Comparison of ENCODE assay signal across 12 cellular contexts in the genomic region with DNA sequence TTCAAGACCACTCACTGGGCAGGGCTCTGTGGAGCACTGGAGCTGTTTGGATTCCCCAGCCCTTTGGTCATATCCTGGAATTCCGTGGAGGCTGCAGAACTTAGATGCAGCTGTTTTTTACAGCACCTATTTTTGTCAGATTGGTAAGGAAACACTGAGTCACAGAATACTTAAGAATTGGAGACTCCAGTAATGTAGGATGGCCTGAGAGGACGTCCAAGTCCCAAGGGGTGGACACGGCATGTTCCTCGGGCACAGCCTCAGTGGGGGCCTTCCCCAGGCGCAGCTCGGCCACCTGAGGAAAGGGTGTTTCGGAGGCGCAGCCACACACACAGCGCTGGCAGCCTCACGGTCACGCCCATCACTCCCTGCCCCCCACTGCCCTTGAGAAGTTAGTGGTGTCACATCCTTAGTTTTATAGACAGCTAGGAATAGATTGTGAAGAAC. TPM values are rescaled to one million over a fixed set of nuclear protein-coding genes. Genes with fewer than 3 reads are reported as not detected.
A peak's percentile ranks its signal among the peaks of the same experiment; 100 is the strongest.
DNase-seq lines count a peak whose midpoint lies in the region; ATAC-seq and TF ChIP-seq lines count a peak whose summit lies in the region.
"Had no signal": no experiment of that assay in that cellular context is flagged by ENCODE, and none has a peak within 500 bp of the region (broad histone marks: within the 10 kb centered on the region; RNA-seq: fewer than 3 reads in every experiment).

No MANE protein-coding gene starts in this region.

- H3K36me3 Mint-ChIP-seq in WTC11 = peaks cover 9% of the 10 kb centered on the region; the same call in 1 of the 2 replicates
- H3K36me3 Mint-ChIP-seq: activated naive CD8-positive, alpha-beta T cell treated with anti-CD3 and anti-CD28 coated beads, Interleukin-2, amount 10 ng/mL, durations not matched to agents 7 days and 5 days had no signal

- intact Hi-C loops in heart right ventricle (cut with DNase I) = loop anchor here in 1 of 10 donors (5.0 kb wide), 1 partner anchor 49 kb away; no protein-coding TSS in a partner anchor

- H3K4me1 ChIP-seq in heart right ventricle = peaks cover 8 to 47% (median 36%) of the 10 kb centered on the region in 9 donors
- peaks cover 34% of the 10 kb centered on the region for H3K4me1 ChIP-seq in skeletal muscle satellite cell (ENCODE audit: control insufficient read depth, insufficient read depth, low read length)

- no peaks in the 10 kb centered on the region for H3K9me3 Mint-ChIP-seq in WTC11
- H3K9me3 Mint-ChIP-seq: activated naive CD8-positive, alpha-beta T cell treated with anti-CD3 and anti-CD28 coated beads, Interleukin-2, amount 10 ng/mL, durations not matched to agents 7 days and 5 days had no signal

- peak overlapping the region; percentile 11 to 88 (median 74) for H3K27ac ChIP-seq in heart right ventricle
- H3K27ac ChIP-seq: HL-60 had no signal

- CTCF ChIA-PET in WTC11 (lab: Charles Lee) = interaction anchor here (1.0 to 1.6 kb wide), 2 partner anchors 49 to 84 kb away, joined by 3 to 6 read pairs; no protein-coding TSS in a partner anchor

- H3K9me3 ChIP-seq in heart right ventricle (no peaks in the 10 kb centered on the region), skeletal muscle satellite cell (replicated peaks; ENCODE audit: low read length) (no peaks in the 10 kb centered on the region)

- H3K27me3 ChIP-seq in heart right ventricle = no peaks in the 10 kb centered on the region
- no peaks in the 10 kb centered on the region for H3K27me3 ChIP-seq in skeletal muscle satellite cell (ENCODE audit: control insufficient read depth, insufficient read depth, low read length)

- H3K4me1 Mint-ChIP-seq in WTC11 = peaks cover 4% of the 10 kb centered on the region; the same call in 1 of the 2 replicates

- ATAC-seq in WTC11 (no peak; the same call in 1 of the 2 replicates), heart right ventricle (peak; percentile 48 to 87 (median 81)), GM19035 (IDR thresholded peaks at IDR 0.05; ENCODE audit: unreplicated experiment) (no peak), HG03039 (IDR thresholded peaks at IDR 0.05; ENCODE audit: unreplicated experiment) (no peak)

- POLR2A ChIA-PET in WTC11 (lab: Charles Lee) = interaction anchor here (1.4 kb wide), 1 partner anchor 49 kb away, joined by 5 read pairs; no protein-coding TSS in a partner anchor

- H3K4me3 ChIP-seq in heart right ventricle = no peak overlapping the region
- H3K4me3 ChIP-seq in skeletal muscle satellite cell (ENCODE audit: low read length) = peak overlapping the region; percentile 34

- H3K4me2 ChIP-seq in skeletal muscle satellite cell (ENCODE audit: low read length) = peak overlapping the region; percentile 68

- H3K36me3 ChIP-seq in heart right ventricle (peaks cover 0 to 38% (median 15%) of the 10 kb centered on the region in 9 donors), skeletal muscle satellite cell (ENCODE audit: insufficient read depth, low read length) (peaks cover 40% of the 10 kb centered on the region)

- 17 to 25% methylated on average over 11 of the region's 11 CpGs for WGBS in heart right ventricle, 2 donors

- no peak for TF ChIP-seq CTCF in WTC11 (IDR thresholded peaks at IDR 0.05)
- TF ChIP-seq CTCF in heart right ventricle (IDR thresholded peaks at IDR 0.05) = no peak

- H3K4me3 Mint-ChIP-seq in WTC11 = no peak overlapping the region
- H3K4me3 Mint-ChIP-seq: activated naive CD8-positive, alpha-beta T cell treated with anti-CD3 and anti-CD28 coated beads, Interleukin-2, amount 10 ng/mL, durations not matched to agents 7 days and 5 days had no signal

- H3K27me3 Mint-ChIP-seq in WTC11 (ENCODE audit: low read depth) = no peaks in the 10 kb centered on the region
- H3K27me3 Mint-ChIP-seq: activated naive CD8-positive, alpha-beta T cell treated with anti-CD3 and anti-CD28 coated beads, Interleukin-2, amount 10 ng/mL, durations not matched to agents 7 days and 5 days had no signal

- H3K9ac ChIP-seq in skeletal muscle satellite cell (ENCODE audit: low read depth, low read length) = peak overlapping the region; percentile 65

- peak overlapping the region; percentile 41; the same call in 1 of the 2 replicates for H3K27ac Mint-ChIP-seq in WTC11
- H3K27ac Mint-ChIP-seq: activated naive CD8-positive, alpha-beta T cell treated with anti-CD3 and anti-CD28 coated beads, Interleukin-2, amount 10 ng/mL, durations not matched to agents 7 days and 5 days had no signal

- DNase-seq in GM04503 (ENCODE audit: low read depth) = peak; percentile 70
- DNase-seq in WTC11 (ENCODE audit: low spot score) = no peak
- DNase-seq in heart right ventricle = peak; percentile 62 to 64
- no peak for DNase-seq in effector CD4-positive, alpha-beta T cell
- DNase-seq in effector CD8-positive, alpha-beta T cell (lab: John Stamatoyannopoulos, UW) = no peak
- DNase-seq: activated naive CD8-positive, alpha-beta T cell treated with anti-CD3 and anti-CD28 coated beads, Interleukin-2, amount 10 ng/mL, durations not matched to agents 7 days and 5 days; DND-41; T1000 had no signal

TF ChIP-seq in WTC11, 78 proteins besides CTCF, POLR2A, EP300 and RAD21 (continues in another document):
- TF ChIP-seq, protein P1, sequence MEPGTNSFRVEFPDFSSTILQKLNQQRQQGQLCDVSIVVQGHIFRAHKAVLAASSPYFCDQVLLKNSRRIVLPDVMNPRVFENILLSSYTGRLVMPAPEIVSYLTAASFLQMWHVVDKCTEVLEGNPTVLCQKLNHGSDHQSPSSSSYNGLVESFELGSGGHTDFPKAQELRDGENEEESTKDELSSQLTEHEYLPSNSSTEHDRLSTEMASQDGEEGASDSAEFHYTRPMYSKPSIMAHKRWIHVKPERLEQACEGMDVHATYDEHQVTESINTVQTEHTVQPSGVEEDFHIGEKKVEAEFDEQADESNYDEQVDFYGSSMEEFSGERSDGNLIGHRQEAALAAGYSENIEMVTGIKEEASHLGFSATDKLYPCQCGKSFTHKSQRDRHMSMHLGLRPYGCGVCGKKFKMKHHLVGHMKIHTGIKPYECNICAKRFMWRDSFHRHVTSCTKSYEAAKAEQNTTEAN (CRISPR knock-in tag; IDR thresholded peaks at IDR 0.05) = no peak
- TF ChIP-seq ESRRA (CRISPR knock-in tag; IDR thresholded peaks at IDR 0.05; ENCODE audit: borderline replicate concordance) (no peak), ETV6 (CRISPR knock-in tag; IDR thresholded peaks at IDR 0.05) (no peak), ATF1 (CRISPR knock-in tag; IDR thresholded peaks at IDR 0.05) (no peak), NFYB (CRISPR knock-in tag; conservative IDR thresholded peaks at IDR 0.05; ENCODE audit: low read depth) (no peak), CREB1 (CRISPR knock-in tag; IDR thresholded peaks at IDR 0.05) (no peak), GTF2I (CRISPR knock-in tag; conservative IDR thresholded peaks at IDR 0.05) (no peak), NR3C1 (CRISPR knock-in tag; conservative IDR thresholded peaks at IDR 0.05; ENCODE audit: low read depth) (no peak), CREM (CRISPR knock-in tag; IDR thresholded peaks at IDR 0.05) (no peak), EMX1 (CRISPR knock-in tag; IDR thresholded peaks at IDR 0.05) (no peak), NFATC4 (CRISPR knock-in tag; IDR thresholded peaks at IDR 0.05) (no peak), JAZF1 (CRISPR knock-in tag; IDR thresholded peaks at IDR 0.05) (no peak), IRF2 (CRISPR knock-in tag; IDR thresholded peaks at IDR 0.05; ENCODE audit: borderline replicate concordance, low read depth) (no peak), HMGA2 (CRISPR knock-in tag; IDR thresholded peaks at IDR 0.05) (no peak), ZBTB21 (CRISPR knock-in tag; IDR thresholded peaks at IDR 0.05; ENCODE audit: borderline replicate concordance) (no peak)
- TF ChIP-seq, protein P2, sequence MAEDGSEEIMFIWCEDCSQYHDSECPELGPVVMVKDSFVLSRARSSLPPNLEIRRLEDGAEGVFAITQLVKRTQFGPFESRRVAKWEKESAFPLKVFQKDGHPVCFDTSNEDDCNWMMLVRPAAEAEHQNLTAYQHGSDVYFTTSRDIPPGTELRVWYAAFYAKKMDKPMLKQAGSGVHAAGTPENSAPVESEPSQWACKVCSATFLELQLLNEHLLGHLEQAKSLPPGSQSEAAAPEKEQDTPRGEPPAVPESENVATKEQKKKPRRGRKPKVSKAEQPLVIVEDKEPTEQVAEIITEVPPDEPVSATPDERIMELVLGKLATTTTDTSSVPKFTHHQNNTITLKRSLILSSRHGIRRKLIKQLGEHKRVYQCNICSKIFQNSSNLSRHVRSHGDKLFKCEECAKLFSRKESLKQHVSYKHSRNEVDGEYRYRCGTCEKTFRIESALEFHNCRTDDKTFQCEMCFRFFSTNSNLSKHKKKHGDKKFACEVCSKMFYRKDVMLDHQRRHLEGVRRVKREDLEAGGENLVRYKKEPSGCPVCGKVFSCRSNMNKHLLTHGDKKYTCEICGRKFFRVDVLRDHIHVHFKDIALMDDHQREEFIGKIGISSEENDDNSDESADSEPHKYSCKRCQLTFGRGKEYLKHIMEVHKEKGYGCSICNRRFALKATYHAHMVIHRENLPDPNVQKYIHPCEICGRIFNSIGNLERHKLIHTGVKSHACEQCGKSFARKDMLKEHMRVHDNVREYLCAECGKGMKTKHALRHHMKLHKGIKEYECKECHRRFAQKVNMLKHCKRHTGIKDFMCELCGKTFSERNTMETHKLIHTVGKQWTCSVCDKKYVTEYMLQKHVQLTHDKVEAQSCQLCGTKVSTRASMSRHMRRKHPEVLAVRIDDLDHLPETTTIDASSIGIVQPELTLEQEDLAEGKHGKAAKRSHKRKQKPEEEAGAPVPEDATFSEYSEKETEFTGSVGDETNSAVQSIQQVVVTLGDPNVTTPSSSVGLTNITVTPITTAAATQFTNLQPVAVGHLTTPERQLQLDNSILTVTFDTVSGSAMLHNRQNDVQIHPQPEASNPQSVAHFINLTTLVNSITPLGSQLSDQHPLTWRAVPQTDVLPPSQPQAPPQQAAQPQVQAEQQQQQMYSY (CRISPR knock-in tag; IDR thresholded peaks at IDR 0.05) = no peak
- TF ChIP-seq, protein P3, sequence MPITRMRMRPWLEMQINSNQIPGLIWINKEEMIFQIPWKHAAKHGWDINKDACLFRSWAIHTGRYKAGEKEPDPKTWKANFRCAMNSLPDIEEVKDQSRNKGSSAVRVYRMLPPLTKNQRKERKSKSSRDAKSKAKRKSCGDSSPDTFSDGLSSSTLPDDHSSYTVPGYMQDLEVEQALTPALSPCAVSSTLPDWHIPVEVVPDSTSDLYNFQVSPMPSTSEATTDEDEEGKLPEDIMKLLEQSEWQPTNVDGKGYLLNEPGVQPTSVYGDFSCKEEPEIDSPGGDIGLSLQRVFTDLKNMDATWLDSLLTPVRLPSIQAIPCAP (CRISPR knock-in tag; IDR thresholded peaks at IDR 0.05) = no peak

RNA-seq across cellular contexts. Expression of a gene that starts 14.8 kb away (rescaled TPM):
- total RNA-seq in WTC11 (2021) (1.2 to 2.6 TPM (median 2.6 TPM) in 3 replicates), heart right ventricle (10 to 100 TPM in 2 of 10 donors, 1 to 10 TPM in 8; 6.0 to 16.3 (median 8.2) TPM)
- polyA plus RNA-seq in heart right ventricle = 1 to 10 TPM; 3.7 to 6.9 TPM
- 2.4 and 3.0 TPM in 2 replicates for total RNA-seq in skeletal muscle satellite cell (2012; rRNA removed)

RNA-seq across cellular contexts. Expression of a gene that starts 45.6 kb away (rescaled TPM):
- total RNA-seq in WTC11 (2021) (40.8 to 42.4 TPM (median 42.3 TPM) in 3 replicates), heart right ventricle (10 to 100 TPM; 26.4 to 45.7 (median 35.8) TPM)
- polyA plus RNA-seq in heart right ventricle = 10 to 100 TPM; 16.0 to 78.2 TPM
- total RNA-seq in skeletal muscle satellite cell (2012; rRNA removed) = 40.8 and 58.8 TPM in 2 replicates

Comparison
In these comparisons a context has a peak if more than half of its experiments do, and no peak if none do; other contexts are left out.
1. DNase-seq: peak in GM04503 (single experiment) and heart right ventricle (2 of 2); none in WTC11 (single experiment), effector CD4-positive, alpha-beta T cell (single experiment) and effector CD8-positive, alpha-beta T cell (single experiment).
2. ATAC-seq: peak in heart right ventricle (8 of 8); none in WTC11 (single experiment), GM19035 (single experiment) and HG03039 (single experiment).